ENCODE assay signal across 1 cellular context in genomic region chr11:84249344-84250135, GRCh38.
TF ChIP-seq lines count a peak whose summit lies in the region.

No MANE protein-coding gene starts in this region.

TF ChIP-seq in GM23338, 12 proteins besides CTCF, POLR2A, EP300 and RAD21 (continued from another document):
- TF ChIP-seq REST (IDR thresholded peaks at IDR 0.05; ENCODE audit: unreplicated experiment) (no peak), CREB1 (CRISPR knock-in tag; IDR thresholded peaks at IDR 0.05; ENCODE audit: low read depth) (no peak), ETS1 (IDR thresholded peaks at IDR 0.05) (no peak), EZH2phosphoT487 (IDR thresholded peaks at IDR 0.05; ENCODE audit: unreplicated experiment) (no peak)
